ENCODE assay signal across 30 cellular contexts in the genomic region with DNA sequence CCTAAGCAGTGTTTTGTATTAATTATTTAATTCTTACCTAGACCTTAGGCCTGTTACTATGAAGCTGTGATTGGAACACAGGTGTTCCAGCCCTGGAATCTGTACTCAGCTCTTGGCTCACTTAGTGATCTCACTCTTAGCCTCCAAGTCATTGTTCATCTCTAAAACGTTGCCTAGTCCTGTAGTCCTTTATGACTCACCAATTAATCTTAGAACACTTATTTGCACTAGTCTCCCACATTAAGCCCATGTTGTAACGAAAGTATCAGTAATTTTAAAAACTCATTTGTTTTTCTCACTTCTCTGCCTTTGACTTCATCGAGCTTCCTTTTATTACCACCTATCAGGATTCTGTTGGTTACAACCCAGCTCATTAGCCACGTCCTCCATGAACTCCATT.
"Had no signal": no experiment of that assay in that cellular context is flagged by ENCODE, and none has a peak within 500 bp of the region (broad histone marks: within the 10 kb centered on the region; RNA-seq: fewer than 3 reads in every experiment).

No MANE protein-coding gene starts in this region.

- H3K27ac Mint-ChIP-seq: activated CD4-positive, alpha-beta T cell treated with anti-CD3 and anti-CD28 coated beads for 36 hours; activated CD4-positive, alpha-beta T cell treated with anti-CD3 and anti-CD28 coated beads, Interleukin-2, amount 10 ng/mL, durations not matched to agents 24 days and 14 days; activated CD8-positive, alpha-beta T cell treated with anti-CD3 and anti-CD28 coated beads for 36 hours; activated naive CD8-positive, alpha-beta T cell; activated T-helper 17 cell treated with anti-CD3 and anti-CD28 coated beads, Interleukin-2, amount 50 U/mL, for 72 hours had no signal

- H3K4me3 ChIP-seq: cardiac muscle cell, colonic mucosa, esophagus muscularis mucosa, gastrocnemius medialis, heart left ventricle had no signal

- DNase-seq: activated CD4-positive, alpha-beta T cell treated with anti-CD3 and anti-CD28 coated beads for 36 hours; activated CD4-positive, alpha-beta T cell treated with anti-CD3 and anti-CD28 coated beads, Interleukin-2, amount 10 ng/mL, durations not matched to agents 24 days and 14 days; activated CD4-positive, CD25-positive, alpha-beta regulatory T cell; activated CD4-positive, CD25-positive, alpha-beta regulatory T cell treated with anti-CD3 and anti-CD28 coated beads, Interleukin-2, amount 50 U/mL, for 72 hours; activated CD8-positive, alpha-beta memory T cell treated with anti-CD3 and anti-CD28 coated beads for 24 hours; activated CD8-positive, alpha-beta T cell treated with anti-CD3 and anti-CD28 coated beads for 36 hours; activated effector memory CD4-positive, alpha-beta T cell treated with Interleukin-2 at 50 U/mL for 16 hours; activated gamma-delta T cell treated with Interleukin-2 at 50 U/mL for 16 hours; activated naive CD4-positive, alpha-beta T cell treated with anti-CD3 and anti-CD28 coated beads, Interleukin-2, amount 50 U/mL, for 16 hours; activated naive CD4-positive, alpha-beta T cell treated with Interleukin-2 at 50 U/mL for 16 hours; activated T-cell treated with anti-CD3 and anti-CD28 coated beads, Interleukin-2, amount 50 U/mL, for 4 hours; amniotic stem cell; anterior cingulate cortex; brain microvascular endothelial cell; central memory CD4-positive, alpha-beta T cell; cerebellar nuclear complex; colonic mucosa; effector CD8-positive, alpha-beta T cell; foreskin keratinocyte; gastrocnemius medialis; glutamatergic neuron; heart left ventricle; T-helper 2 cell had no signal

- H3K4me1 ChIP-seq: colonic mucosa, esophagus muscularis mucosa, foreskin keratinocyte, gastrocnemius medialis, heart left ventricle had no signal

- H3K36me3 Mint-ChIP-seq: activated naive CD8-positive, alpha-beta T cell had no signal

- ATAC-seq: activated CD4-positive, alpha-beta T cell treated with anti-CD3 and anti-CD28 coated beads for 36 hours; activated CD8-positive, alpha-beta T cell treated with anti-CD3 and anti-CD28 coated beads for 36 hours; activated T-cell treated with anti-CD3 and anti-CD28 coated beads, Interleukin-2, amount 50 U/mL, for 4 hours; activated T-helper 17 cell treated with anti-CD3 and anti-CD28 coated beads, Interleukin-2, amount 50 U/mL, for 72 hours; foreskin keratinocyte; gastrocnemius medialis; heart left ventricle had no signal

- H3K4me1 Mint-ChIP-seq: activated CD4-positive, alpha-beta T cell treated with anti-CD3 and anti-CD28 coated beads for 36 hours; activated CD4-positive, alpha-beta T cell treated with anti-CD3 and anti-CD28 coated beads, Interleukin-2, amount 10 ng/mL, durations not matched to agents 24 days and 14 days; activated T-helper 17 cell treated with anti-CD3 and anti-CD28 coated beads, Interleukin-2, amount 50 U/mL, for 72 hours had no signal

- H3K4me3 Mint-ChIP-seq: activated CD4-positive, alpha-beta T cell treated with anti-CD3 and anti-CD28 coated beads for 36 hours; activated CD4-positive, alpha-beta T cell treated with anti-CD3 and anti-CD28 coated beads, Interleukin-2, amount 10 ng/mL, durations not matched to agents 24 days and 14 days; activated CD8-positive, alpha-beta T cell treated with anti-CD3 and anti-CD28 coated beads for 36 hours; activated naive CD8-positive, alpha-beta T cell; activated T-cell treated with anti-CD3 and anti-CD28 coated beads, Interleukin-2, amount 50 U/mL, for 4 hours; activated T-helper 17 cell treated with anti-CD3 and anti-CD28 coated beads, Interleukin-2, amount 50 U/mL, for 72 hours had no signal

- H3K27me3 Mint-ChIP-seq: activated CD4-positive, alpha-beta T cell treated with anti-CD3 and anti-CD28 coated beads for 36 hours; activated CD4-positive, alpha-beta T cell treated with anti-CD3 and anti-CD28 coated beads, Interleukin-2, amount 10 ng/mL, durations not matched to agents 24 days and 14 days; activated CD8-positive, alpha-beta T cell treated with anti-CD3 and anti-CD28 coated beads for 36 hours; activated naive CD8-positive, alpha-beta T cell; activated T-helper 17 cell treated with anti-CD3 and anti-CD28 coated beads, Interleukin-2, amount 50 U/mL, for 72 hours had no signal

- H3K36me3 ChIP-seq: brain microvascular endothelial cell, cardiac muscle cell, colonic mucosa, esophagus muscularis mucosa, gastrocnemius medialis, heart left ventricle had no signal

- H3K27ac ChIP-seq: brain microvascular endothelial cell, cardiac muscle cell, colonic mucosa, esophagus muscularis mucosa, foreskin keratinocyte, gastrocnemius medialis, heart left ventricle had no signal

- H3K9me3 ChIP-seq: colonic mucosa, gastrocnemius medialis had no signal

- FAIRE-seq: astrocyte, endometrium, endothelial cell of umbilical vein had no signal

- H3K27me3 ChIP-seq: brain microvascular endothelial cell, cardiac muscle cell, colonic mucosa, esophagus muscularis mucosa, foreskin keratinocyte, gastrocnemius medialis, heart left ventricle had no signal
